34 cellular contexts compared by ENCODE assay signal in genomic region chr6:121426686-121427085, GRCh38. TPM values are rescaled to one million over a fixed set of nuclear protein-coding genes. Genes with fewer than 3 reads are reported as not detected.
"Had no signal": no experiment of that assay in that cellular context is flagged by ENCODE, and none has a peak within 500 bp of the region (broad histone marks: within the 10 kb centered on the region; RNA-seq: fewer than 3 reads in every experiment).

No MANE protein-coding gene starts in this region.

- H3K27ac ChIP-seq: adrenal gland, KMS-11, SJCRH30, SK-N-MC, WERI-Rb-1 had no signal

- H3K36me3 Mint-ChIP-seq: activated CD4-positive, alpha-beta memory T cell treated with anti-CD3 and anti-CD28 coated beads for 36 hours; activated naive CD4-positive, alpha-beta T cell treated with anti-CD3 and anti-CD28 coated beads, Interleukin-2, amount 50 U/mL, for 72 hours; brain had no signal

- H3K9me3 ChIP-seq: adrenal gland, SJCRH30 had no signal

- H3K4me1 ChIP-seq: adrenal gland, SJCRH30 had no signal

- ATAC-seq: activated naive CD4-positive, alpha-beta T cell treated with anti-CD3 and anti-CD28 coated beads, Interleukin-2, amount 50 U/mL, for 72 hours; activated T-cell treated with anti-CD3 and anti-CD28 coated beads, Interleukin-2, amount 50 U/mL, for 4 hours; Panc1 had no signal

- H3K4me2 ChIP-seq: KMS-11 had no signal

- H3K27me3 Mint-ChIP-seq: activated CD4-positive, alpha-beta memory T cell treated with anti-CD3 and anti-CD28 coated beads for 36 hours; brain had no signal

- H3K36me3 ChIP-seq: adrenal gland, SJCRH30, WERI-Rb-1 had no signal

- H3K27ac Mint-ChIP-seq: activated CD4-positive, alpha-beta memory T cell treated with anti-CD3 and anti-CD28 coated beads for 36 hours; activated naive CD4-positive, alpha-beta T cell treated with anti-CD3 and anti-CD28 coated beads for 36 hours; activated naive CD4-positive, alpha-beta T cell treated with anti-CD3 and anti-CD28 coated beads, Interleukin-2, amount 50 U/mL, for 72 hours; activated T-helper 1 cell treated with anti-CD3 and anti-CD28 coated beads, Interleukin-12 subunit alpha, Interleukin-12 subunit beta, Interleukin-2, Interleukin-4 antibody, amounts not matched to agents 30 ng/mL and 10 ng/mL and 1 ng/mL, durations not matched to agents 14 hours and 24 hours and 36 hours; brain had no signal

- H3K9me3 Mint-ChIP-seq: activated CD4-positive, alpha-beta memory T cell treated with anti-CD3 and anti-CD28 coated beads for 36 hours; activated naive CD4-positive, alpha-beta T cell treated with anti-CD3 and anti-CD28 coated beads for 36 hours; activated naive CD4-positive, alpha-beta T cell treated with anti-CD3 and anti-CD28 coated beads, Interleukin-2, amount 50 U/mL, for 72 hours; activated T-cell treated with anti-CD3 and anti-CD28 coated beads, Interleukin-2, amount 50 U/mL, for 4 hours; activated T-helper 1 cell treated with anti-CD3 and anti-CD28 coated beads, Interleukin-12 subunit alpha, Interleukin-12 subunit beta, Interleukin-2, Interleukin-4 antibody, amounts not matched to agents 30 ng/mL and 10 ng/mL and 1 ng/mL, durations not matched to agents 14 hours and 24 hours and 36 hours; brain had no signal

- H3K4me3 ChIP-seq: adrenal gland, SJCRH30, SK-N-MC had no signal

- H3K27me3 ChIP-seq: adrenal gland, SJCRH30 had no signal

- H3K9ac ChIP-seq: KMS-11 had no signal

- H3K4me3 Mint-ChIP-seq: activated CD4-positive, alpha-beta memory T cell treated with anti-CD3 and anti-CD28 coated beads for 36 hours; activated naive CD4-positive, alpha-beta T cell treated with anti-CD3 and anti-CD28 coated beads for 36 hours; activated T-cell treated with anti-CD3 and anti-CD28 coated beads, Interleukin-2, amount 50 U/mL, for 4 hours; activated T-helper 1 cell treated with anti-CD3 and anti-CD28 coated beads, Interleukin-12 subunit alpha, Interleukin-12 subunit beta, Interleukin-2, Interleukin-4 antibody, amounts not matched to agents 30 ng/mL and 10 ng/mL and 1 ng/mL, durations not matched to agents 14 hours and 24 hours and 36 hours; brain had no signal

- DNase-seq: activated CD4-positive, alpha-beta memory T cell treated with anti-CD3 and anti-CD28 coated beads for 36 hours; activated CD4-positive, alpha-beta T cell treated with anti-CD3 and anti-CD28 coated beads, Interleukin-2, amount 50 U/mL, for 1 hour; activated CD8-positive, alpha-beta memory T cell treated with anti-CD3 and anti-CD28 coated beads, Interleukin-2, amount 50 U/mL, for 4 hours; activated gamma-delta T cell treated with Interleukin-2 at 50 U/mL for 16 hours; activated naive CD4-positive, alpha-beta T cell treated with anti-CD3 and anti-CD28 coated beads for 36 hours; activated T-cell treated with anti-CD3 and anti-CD28 coated beads for 4 hours; activated T-cell treated with anti-CD3 and anti-CD28 coated beads, Interleukin-2, amount 50 U/mL, for 4 hours; adrenal gland; anterior cingulate cortex; caudate nucleus; cerebellar nuclear complex; MM.1S; MV-4-11; NCI-H1092; NCI-H1436 treated with DMSO at 0.1 percent for 48 hours; NCI-H187 treated with DMSO at 0.1 percent for 48 hours; NCI-H2081; NCI-H2171 treated with DMSO at 0.1 percent for 48 hours; NCI-H2227 treated with DMSO at 0.1 percent for 48 hours; NCI-H446; NCI-H510A treated with DMSO at 0.1 percent for 48 hours; NCI-H526 treated with DMSO at 0.1 percent for 48 hours; NCI-H774; SHP77; SJCRH30; T1000; WERI-Rb-1 had no signal

RNA-seq across cellular contexts. Expression of gene GJA1, which starts 8.8 kb away (rescaled TPM):
- total RNA-seq: activated CD4-positive, alpha-beta memory T cell treated with anti-CD3 and anti-CD28 coated beads for 36 hours; activated T-helper 1 cell treated with anti-CD3 and anti-CD28 coated beads, Interleukin-12 subunit alpha, Interleukin-12 subunit beta, Interleukin-2, Interleukin-4 antibody, amounts not matched to agents 30 ng/mL and 10 ng/mL and 1 ng/mL, durations not matched to agents 14 hours and 24 hours and 36 hours; T-helper 1 cell treated with Interleukin-12 subunit alpha and Interleukin-12 subunit beta and Interleukin-4 antibody, amounts not matched to agents 30 ng/mL and 1 ng/mL, for 36 hours had no signal
